In genomic region chr6:38739532-38739931, GRCh38 we compare ENCODE assay signal across 12 cellular contexts. TPM values are rescaled to one million over a fixed set of nuclear protein-coding genes. Genes with fewer than 3 reads are reported as not detected.
DNase-seq lines count a peak whose midpoint lies in the region; ATAC-seq and TF ChIP-seq lines count a peak whose summit lies in the region.
"Had no signal": no experiment of that assay in that cellular context is flagged by ENCODE, and none has a peak within 500 bp of the region (broad histone marks: within the 10 kb centered on the region; RNA-seq: fewer than 3 reads in every experiment).

No MANE protein-coding gene starts in this region.

- H3K79me2 ChIP-seq in GM23248 (ENCODE audit: insufficient read depth), result no peaks in the 10 kb centered on the region

- no peaks in the 10 kb centered on the region for H3K36me3 ChIP-seq in GM23248 (ENCODE audit: low read depth)
- H3K36me3 ChIP-seq in WERI-Rb-1, result no peaks in the 10 kb centered on the region
- no peaks in the 10 kb centered on the region for H3K36me3 ChIP-seq in aorta (ENCODE audit: control insufficient read depth in 1 of 2, insufficient read depth in 2 of 2, low read length in 1 of 2)

- no peak for DNase-seq in AG10803 (ENCODE audit: low read depth)
- peak; percentile 20 for DNase-seq in GM23248
- no peak for DNase-seq in WERI-Rb-1
- DNase-seq in left lobe of liver (ENCODE audit: low spot score), result no peak
- no peak for DNase-seq in aorta
- DNase-seq: DMS79 treated with DMSO at 0.1 percent for 48 hours, NCI-H1105 had no signal

- H4K20me1 ChIP-seq in GM23248 (ENCODE audit: insufficient read depth), result no peaks in the 10 kb centered on the region

- H3K9me2 ChIP-seq in GM23248 (ENCODE audit: insufficient read depth), result no peaks in the 10 kb centered on the region

- H2AFZ ChIP-seq in GM23248, result no peak overlapping the region

- H3K27me3 ChIP-seq in GM23248 (replicated peaks; ENCODE audit: insufficient read depth) (peaks cover 16% of the 10 kb centered on the region; the same call in 1 of the 2 replicates), WERI-Rb-1 (ENCODE audit: insufficient read depth, low read depth, severe bottlenecking) (no peaks in the 10 kb centered on the region), aorta (ENCODE audit: control insufficient read depth in 1 of 2, insufficient read depth in 2 of 2, low read length in 1 of 2) (no peaks in the 10 kb centered on the region)

- no peak overlapping the region for H3K9ac ChIP-seq in GM23248

- H3K27ac ChIP-seq in GM23248 (no peak overlapping the region), WERI-Rb-1 (no peak overlapping the region), aorta (ENCODE audit: low read depth in 1 of 2, low read length in 2 of 2) (no peak overlapping the region)

- no peaks in the 10 kb centered on the region for H3F3A ChIP-seq in GM23248 (ENCODE audit: insufficient read depth)

- H3K4me1 ChIP-seq in GM23248 (ENCODE audit: insufficient read depth) (no peaks in the 10 kb centered on the region), aorta (ENCODE audit: control insufficient read depth in 1 of 2, insufficient read depth in 2 of 2, low read length in 2 of 2) (no peaks in the 10 kb centered on the region)

- intact Hi-C loops in aorta (cut with DNase I), result no loop called here

- 35 to 38% methylated on average over 5 of the region's 5 CpGs for WGBS in GM23248 (ENCODE audit: low coverage in 1 of 2, low lambda C conversion rate in 2 of 2, missing lambda C conversion rate in 2 of 2), 2 experiments
- 44 to 47% methylated on average over 5 of the region's 5 CpGs for WGBS in aorta, 2 donors

- H3K4me3 ChIP-seq in AG10803 (ENCODE audit: low read length), result no peak overlapping the region
- no peak overlapping the region for H3K4me3 ChIP-seq in GM23248
- no peak overlapping the region for H3K4me3 ChIP-seq in WERI-Rb-1 (ENCODE audit: low read depth, low read length)
- no peak overlapping the region for H3K4me3 ChIP-seq in aorta (ENCODE audit: low read length in 2 of 2)

- peak; percentile 44 for TF ChIP-seq CTCF in AG10803 (conservative IDR thresholded peaks at IDR 0.05; ENCODE audit: low read length)
- 0 out of 2 replicates have a peak, but pooled peaks have one; percentile 13 for TF ChIP-seq CTCF in WERI-Rb-1 (IDR thresholded peaks at IDR 0.05; ENCODE audit: low read depth, low read length)

- ATAC-seq in left lobe of liver (peak; percentile 67), HG03139 (IDR thresholded peaks at IDR 0.05; ENCODE audit: unreplicated experiment) (no peak), aorta (ENCODE audit: low FRiP score) (no peak), HG03095 (IDR thresholded peaks at IDR 0.05; ENCODE audit: unreplicated experiment) (no peak), GM18868 (IDR thresholded peaks at IDR 0.05; ENCODE audit: unreplicated experiment) (no peak)

- H3K4me2 ChIP-seq in GM23248 (ENCODE audit: unreplicated experiment), result no peak overlapping the region

- no peaks in the 10 kb centered on the region for H3K9me3 ChIP-seq in GM23248 (ENCODE audit: low read depth)
- peaks cover 10% of the 10 kb centered on the region for H3K9me3 ChIP-seq in WERI-Rb-1 (ENCODE audit: severe bottlenecking)
- H3K9me3 ChIP-seq in aorta (ENCODE audit: control insufficient read depth, low read length), result peaks cover 2% of the 10 kb centered on the region

- in situ Hi-C loops in GM23248 (cut with MboI), result no loop called here

RNA-seq across cellular contexts. Expression of gene DNAH8, which starts 24.4 kb away (rescaled TPM):
- not detected in 2 replicates for total RNA-seq in GM23248 (2014; rRNA removed; shearing (Covaris generic))
- polyA plus RNA-seq in GM23248 (2016; fragmentation: Nextera tagmentation; extraction: Ambion mirVana), result not detected in 2 replicates
- 0.03 TPM for total RNA-seq in left lobe of liver
- total RNA-seq in aorta, result under 1 TPM; 0.03 TPM
- polyA plus RNA-seq in aorta, result under 1 TPM in 1 of 2 donors, not detected in 1; under 0.01 TPM
- total RNA-seq: H1, kidney epithelial cell had no signal

RNA-seq across cellular contexts. Expression of gene GLO1, which starts 36.6 kb away (rescaled TPM):
- total RNA-seq in GM23248 (2014; rRNA removed; shearing (Covaris generic)), result 139 and 142 TPM in 2 replicates
- polyA plus RNA-seq in GM23248 (2016; fragmentation: Nextera tagmentation; extraction: Ambion mirVana), result 150 TPM in 2 replicates
- 36.7 TPM for total RNA-seq in left lobe of liver
- 10 to 100 TPM; 43.1 to 49.4 TPM for total RNA-seq in aorta
- 10 to 100 TPM; 53.4 to 94.3 TPM for polyA plus RNA-seq in aorta
